9 cellular contexts compared by ENCODE assay signal in the genomic region with DNA sequence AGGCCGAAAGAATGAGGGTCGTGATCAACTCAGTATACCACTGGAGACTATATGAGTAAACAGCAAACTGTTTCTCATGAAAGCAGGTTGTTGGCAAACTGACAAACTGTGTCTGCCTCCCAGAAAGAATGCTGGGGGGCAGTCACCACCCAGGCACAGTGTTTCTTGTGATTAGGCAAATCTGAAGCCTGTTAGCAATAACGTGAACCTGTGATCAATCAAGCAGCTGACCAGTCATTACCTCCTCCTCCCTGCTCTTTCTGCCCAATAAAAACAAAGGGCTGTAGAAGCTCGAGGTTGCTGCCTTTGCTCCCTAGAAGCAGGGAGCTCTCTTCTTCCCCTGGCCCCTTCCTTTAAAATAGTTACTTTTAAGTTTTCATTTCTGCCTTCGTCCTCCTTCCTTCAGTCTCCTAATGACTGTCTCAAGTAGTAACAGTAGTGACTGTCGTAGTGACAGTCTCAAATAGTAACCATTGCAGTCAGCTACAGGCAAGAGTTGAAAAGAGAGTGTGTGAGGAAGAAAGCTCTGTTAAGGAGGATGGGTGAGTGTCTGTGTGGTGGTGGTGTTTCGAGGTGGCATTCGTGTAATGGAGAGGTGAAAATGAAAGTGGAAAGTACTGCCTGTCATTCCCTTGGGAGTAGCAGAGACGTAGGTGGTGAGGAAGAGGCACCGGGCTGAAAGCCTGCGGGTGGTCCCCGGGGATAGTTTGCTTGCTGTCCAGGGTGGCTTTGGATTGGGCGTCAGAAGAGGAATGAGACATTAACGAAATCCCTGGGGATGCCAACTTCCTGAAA. TPM values are rescaled to one million over a fixed set of nuclear protein-coding genes. Genes with fewer than 3 reads are reported as not detected.
DNase-seq lines count a peak whose midpoint lies in the region; ATAC-seq and TF ChIP-seq lines count a peak whose summit lies in the region.
"Had no signal": no experiment of that assay in that cellular context is flagged by ENCODE, and none has a peak within 500 bp of the region (broad histone marks: within the 10 kb centered on the region; RNA-seq: fewer than 3 reads in every experiment).

No MANE protein-coding gene starts in this region.

- no TSS peak for BruUV-seq in OCI-LY7 (replicated peaks; lab: Mats Ljungman, UMichigan)

- peaks cover 18% of the 10 kb centered on the region for H3K4me1 Mint-ChIP-seq in chondrocyte (ENCODE audit: low read depth)

- H3K4me2 ChIP-seq in OCI-LY7 (ENCODE audit: low read length) = peak overlapping the region; percentile 76

- POLR2A ChIA-PET in OCI-LY7 (lab: Charles Lee) = interaction anchor here (0.8 to 3.7 kb wide), 5 partner anchors 10 to 97 kb away, joined by 3 to 25 read pairs (median 5); partner anchors contain the start of gene HHAT

- ATAC-seq in GM18517 (IDR thresholded peaks at IDR 0.05; ENCODE audit: unreplicated experiment) = peak; percentile 62
- ATAC-seq in HG02759 (IDR thresholded peaks at IDR 0.05; ENCODE audit: unreplicated experiment) = peak; percentile 66

- no peak for TF ChIP-seq CTCF in OCI-LY7 (conservative IDR thresholded peaks at IDR 0.05; ENCODE audit: low read length)
- TF ChIP-seq CTCF in chondrocyte (IDR thresholded peaks at IDR 0.05) = no peak

- no peak overlapping the region for H3K27ac ChIP-seq in OCI-LY7 (ENCODE audit: low read depth, low read length, poor library complexity, severe bottlenecking)

- H3K79me2 ChIP-seq in OCI-LY7 (ENCODE audit: insufficient read depth, low read depth, low read length) = no peaks in the 10 kb centered on the region

- H3K36me3 ChIP-seq in OCI-LY7 (ENCODE audit: insufficient read depth, low read length) = no peaks in the 10 kb centered on the region

- CTCF ChIA-PET in OCI-LY7 (lab: Charles Lee; ENCODE audit: unreplicated experiment) = interaction anchor here (1.0 kb wide), 1 partner anchor 10 kb away, joined by 4 read pairs; no protein-coding TSS in a partner anchor

- no peaks in the 10 kb centered on the region for H4K20me1 ChIP-seq in OCI-LY7 (ENCODE audit: insufficient read depth, low read length)

- no peaks in the 10 kb centered on the region for H3K27me3 Mint-ChIP-seq in chondrocyte (ENCODE audit: low read depth)

- no peaks in the 10 kb centered on the region for H3K9me3 Mint-ChIP-seq in chondrocyte (ENCODE audit: low read depth)

- intact Hi-C loops in OCI-LY7 (cut with micrococcal nuclease; ENCODE audit: unreplicated experiment) = no loop called here

- DNase-seq in OCI-LY7 (ENCODE audit: low spot score) (peak; percentile 69), kidney glomerular epithelial cell (lab: John Stamatoyannopoulos, UW) (peak; percentile 23), NCI-H748 treated with DMSO at 0.1 percent for 48 hours (lab: John Stamatoyannopoulos, UW) (no peak), NOMO-1 treated with DMSO at 0.1 percent for 48 hours (lab: John Stamatoyannopoulos, UW; ENCODE audit: unreplicated experiment) (no peak), chondrocyte (ENCODE audit: low spot score) (no peak), OCI-M1 (lab: John Stamatoyannopoulos, UW) (no peak)
- DNase-seq: left cardiac atrium had no signal

- H3K36me3 Mint-ChIP-seq in chondrocyte (ENCODE audit: low read depth) = no peaks in the 10 kb centered on the region

- no peaks in the 10 kb centered on the region for H3K9me2 ChIP-seq in OCI-LY7 (ENCODE audit: insufficient read depth, low read length)

- H3K4me3 ChIP-seq in OCI-LY7 (ENCODE audit: low read depth, low read length, poor library complexity, severe bottlenecking) = peak overlapping the region; percentile 53

- H3K4me3 Mint-ChIP-seq in chondrocyte (ENCODE audit: unreplicated experiment) = no peak overlapping the region

- H3K27ac Mint-ChIP-seq in chondrocyte (ENCODE audit: unreplicated experiment) = no peak overlapping the region

- peaks cover 43% of the 10 kb centered on the region for H3K4me1 ChIP-seq in OCI-LY7 (ENCODE audit: insufficient read depth, low read length, poor library complexity, severe bottlenecking)

- no peaks in the 10 kb centered on the region for H3K9me3 ChIP-seq in OCI-LY7 (ENCODE audit: low read length)

- H2AFZ ChIP-seq in OCI-LY7 (ENCODE audit: low read length) = peak overlapping the region; percentile 71; the same call in 1 of the 2 replicates

RNA-seq across cellular contexts. Expression of gene HHAT, which starts 14.5 kb away (rescaled TPM):
- 5.2 and 5.4 TPM in 2 replicates for total RNA-seq in OCI-LY7 (2014; rRNA removed; shearing (Covaris generic))
- 9.5 and 11.1 TPM in 2 replicates for total RNA-seq in OCI-LY7 (2022)
- total RNA-seq in chondrocyte = 6.1 to 7.9 TPM (median 6.4 TPM) in 3 replicates

Comparison
In these comparisons a context has a peak if more than half of its experiments do, and no peak if none do; other contexts are left out.
1. DNase-seq: peak in OCI-LY7 (single experiment) and kidney glomerular epithelial cell (single experiment); none in NCI-H748 treated with DMSO at 0.1 percent for 48 hours (single experiment), NOMO-1 treated with DMSO at 0.1 percent for 48 hours (single experiment), chondrocyte (single experiment) and OCI-M1 (single experiment).